Comparison of ENCODE assay signal across 18 cellular contexts in the genomic region with DNA sequence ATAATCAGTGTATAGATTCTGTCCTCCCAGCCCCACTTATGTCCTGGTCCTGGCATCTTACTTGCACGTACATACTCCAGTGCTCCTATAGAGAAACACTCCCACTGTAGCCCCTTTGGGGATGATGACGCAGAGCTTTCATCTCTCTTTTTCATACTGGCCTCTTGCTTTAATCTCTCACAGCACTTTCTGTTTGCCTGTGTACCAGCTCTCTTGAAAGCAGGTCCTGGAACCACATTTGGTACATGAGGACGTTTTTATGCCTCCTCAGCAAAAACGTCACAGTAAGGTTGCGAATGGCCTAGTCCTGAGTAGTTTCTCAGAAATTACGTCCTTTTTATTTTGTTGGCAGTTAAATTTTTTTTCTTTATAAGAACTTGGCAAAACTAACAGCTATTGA. TPM values are rescaled to one million over a fixed set of nuclear protein-coding genes. Genes with fewer than 3 reads are reported as not detected.
DNase-seq lines count a peak whose midpoint lies in the region; ATAC-seq and TF ChIP-seq lines count a peak whose summit lies in the region.
"Had no signal": no experiment of that assay in that cellular context is flagged by ENCODE, and none has a peak within 500 bp of the region (broad histone marks: within the 10 kb centered on the region; RNA-seq: fewer than 3 reads in every experiment).

No MANE protein-coding gene starts in this region.

- TF ChIP-seq CTCF in natural killer cell (IDR thresholded peaks at IDR 0.05) (no peak), thyroid gland (IDR thresholded peaks at IDR 0.05) (no peak)

- ATAC-seq in natural killer cell treated with Interleukin-12 subunit alpha and Interleukin-12 subunit beta and Interleukin-15 and Interleukin-18, amount 100 ng/mL, for 72 hours = no peak
- ATAC-seq in natural killer cell = no peak
- ATAC-seq: gastroesophageal sphincter had no signal

- no peak overlapping the region for H3K27ac ChIP-seq in thyroid gland
- H3K27ac ChIP-seq: gastroesophageal sphincter, VCaP had no signal

- no peaks in the 10 kb centered on the region for H3K27me3 Mint-ChIP-seq in natural killer cell treated with Interleukin-12 subunit alpha and Interleukin-12 subunit beta and Interleukin-15 and Interleukin-18, amount 100 ng/mL, for 72 hours
- no peaks in the 10 kb centered on the region for H3K27me3 Mint-ChIP-seq in natural killer cell (ENCODE audit: low read depth in 2 of 2)
- H3K27me3 Mint-ChIP-seq in stimulated activated naive CD8-positive, alpha-beta T cell treated with anti-CD3 and anti-CD28 coated beads, Interleukin-15, Interleukin-2, amounts not matched to agents 100 ng/mL and 50 ng/mL, for 24 hours = no peaks in the 10 kb centered on the region

- WGBS in thyroid gland, 2 donors = 82 to 86% methylated on average over 6 of the region's 6 CpGs

- H3K4me3 Mint-ChIP-seq in natural killer cell treated with Interleukin-12 subunit alpha and Interleukin-12 subunit beta and Interleukin-15 and Interleukin-18, amount 100 ng/mL, for 72 hours = no peak overlapping the region
- H3K4me3 Mint-ChIP-seq in natural killer cell = no peak overlapping the region
- peak overlapping the region; percentile 14 for H3K4me3 Mint-ChIP-seq in stimulated activated naive CD8-positive, alpha-beta T cell treated with anti-CD3 and anti-CD28 coated beads, Interleukin-15, Interleukin-2, amounts not matched to agents 100 ng/mL and 50 ng/mL, for 24 hours

- H3K4me1 Mint-ChIP-seq in natural killer cell treated with Interleukin-12 subunit alpha and Interleukin-12 subunit beta and Interleukin-15 and Interleukin-18, amount 100 ng/mL, for 72 hours (ENCODE audit: low read depth in 2 of 2) = peaks cover 35 to 50% of the 10 kb centered on the region in 2 donors
- peaks cover 29 to 31% of the 10 kb centered on the region in 2 donors for H3K4me1 Mint-ChIP-seq in natural killer cell
- H3K4me1 Mint-ChIP-seq in stimulated activated naive CD8-positive, alpha-beta T cell treated with anti-CD3 and anti-CD28 coated beads, Interleukin-15, Interleukin-2, amounts not matched to agents 100 ng/mL and 50 ng/mL, for 24 hours (ENCODE audit: low read depth) = peaks cover 79% of the 10 kb centered on the region

- H3K4me1 ChIP-seq in thyroid gland = no peaks in the 10 kb centered on the region
- H3K4me1 ChIP-seq: gastroesophageal sphincter had no signal

- no peaks in the 10 kb centered on the region for H3K9me3 ChIP-seq in thyroid gland
- H3K9me3 ChIP-seq: gastroesophageal sphincter had no signal

- intact Hi-C loops in natural killer cell (cut with micrococcal nuclease) = no loop called here
- intact Hi-C loops in thyroid gland (cut with DNase I) = no loop called here

- no peak for DNase-seq in natural killer cell treated with Interleukin-12 subunit alpha and Interleukin-12 subunit beta and Interleukin-15 and Interleukin-18, amount 100 ng/mL, for 72 hours (ENCODE audit: low spot score)
- DNase-seq in natural killer cell (no peak), T1000 (lab: John Stamatoyannopoulos, UW) (no peak), thyroid gland (no peak)
- DNase-seq in activated CD4-positive, alpha-beta T cell treated with anti-CD3 and anti-CD28 coated beads, Interleukin-2, amount 50 U/mL, for 1 hour = peak; percentile 2
- peak; percentile 51 for DNase-seq in central memory CD4-positive, alpha-beta T cell
- no peak for DNase-seq in activated effector memory CD4-positive, alpha-beta T cell treated with Interleukin-2 at 50 U/mL for 16 hours
- DNase-seq: COR-L47, cortex of kidney, EL, KG1, NCI-H1105, NCI-H2171, posterior cingulate gyrus, small intestine had no signal

- H3K27me3 ChIP-seq in thyroid gland = no peaks in the 10 kb centered on the region
- H3K27me3 ChIP-seq: gastroesophageal sphincter had no signal

- no peaks in the 10 kb centered on the region for H3K9me3 Mint-ChIP-seq in natural killer cell treated with Interleukin-12 subunit alpha and Interleukin-12 subunit beta and Interleukin-15 and Interleukin-18, amount 100 ng/mL, for 72 hours
- no peaks in the 10 kb centered on the region for H3K9me3 Mint-ChIP-seq in natural killer cell
- no peaks in the 10 kb centered on the region for H3K9me3 Mint-ChIP-seq in stimulated activated naive CD8-positive, alpha-beta T cell treated with anti-CD3 and anti-CD28 coated beads, Interleukin-15, Interleukin-2, amounts not matched to agents 100 ng/mL and 50 ng/mL, for 24 hours

- peak overlapping the region; percentile 31 to 81 for H3K27ac Mint-ChIP-seq in natural killer cell treated with Interleukin-12 subunit alpha and Interleukin-12 subunit beta and Interleukin-15 and Interleukin-18, amount 100 ng/mL, for 72 hours
- peak overlapping the region in 1 of 2 donors; percentile 59 for H3K27ac Mint-ChIP-seq in natural killer cell
- H3K27ac Mint-ChIP-seq in stimulated activated naive CD8-positive, alpha-beta T cell treated with anti-CD3 and anti-CD28 coated beads, Interleukin-15, Interleukin-2, amounts not matched to agents 100 ng/mL and 50 ng/mL, for 24 hours = peak overlapping the region; percentile 67

- H3K4me3 ChIP-seq in thyroid gland (replicated peaks in 1 of 3) = no peak overlapping the region
- H3K4me3 ChIP-seq: gastroesophageal sphincter had no signal

- H3K36me3 ChIP-seq in thyroid gland = no peaks in the 10 kb centered on the region
- H3K36me3 ChIP-seq: gastroesophageal sphincter had no signal

- H3K36me3 Mint-ChIP-seq in natural killer cell treated with Interleukin-12 subunit alpha and Interleukin-12 subunit beta and Interleukin-15 and Interleukin-18, amount 100 ng/mL, for 72 hours = peaks cover 12% of the 10 kb centered on the region
- no peaks in the 10 kb centered on the region for H3K36me3 Mint-ChIP-seq in natural killer cell
- peaks cover 33% of the 10 kb centered on the region for H3K36me3 Mint-ChIP-seq in stimulated activated naive CD8-positive, alpha-beta T cell treated with anti-CD3 and anti-CD28 coated beads, Interleukin-15, Interleukin-2, amounts not matched to agents 100 ng/mL and 50 ng/mL, for 24 hours (ENCODE audit: low read depth)

- TF ChIP-seq POLR2A in thyroid gland (IDR thresholded peaks at IDR 0.05) = no peak

RNA-seq across cellular contexts. Expression of gene L3MBTL3, which starts 10.8 kb away (rescaled TPM):
- total RNA-seq in natural killer cell treated with Interleukin-12 subunit alpha and Interleukin-12 subunit beta and Interleukin-15 and Interleukin-18, amount 100 ng/mL, for 72 hours = 10 to 100 TPM in 1 of 2 donors, 1 to 10 TPM in 1; 7.4 to 12.5 TPM
- total RNA-seq in natural killer cell (10 to 100 TPM; 24.1 to 42.4 (median 27.5) TPM), thyroid gland (10 to 100 TPM in 3 of 4 donors, 1 to 10 TPM in 1; 8.1 to 18.1 (median 14.2) TPM)

Comparison
In these comparisons a context has a peak if more than half of its experiments do, and no peak if none do; other contexts are left out.
1. DNase-seq: peak in activated CD4-positive, alpha-beta T cell treated with anti-CD3 and anti-CD28 coated beads, Interleukin-2, amount 50 U/mL, for 1 hour (single experiment) and central memory CD4-positive, alpha-beta T cell (single experiment); none in natural killer cell treated with Interleukin-12 subunit alpha and Interleukin-12 subunit beta and Interleukin-15 and Interleukin-18, amount 100 ng/mL, for 72 hours (single experiment), natural killer cell (single experiment), activated effector memory CD4-positive, alpha-beta T cell treated with Interleukin-2 at 50 U/mL for 16 hours (single experiment), T1000 (single experiment) and thyroid gland (0 of 2).